Comparison of ENCODE assay signal across 1 cellular context in the genomic region with DNA sequence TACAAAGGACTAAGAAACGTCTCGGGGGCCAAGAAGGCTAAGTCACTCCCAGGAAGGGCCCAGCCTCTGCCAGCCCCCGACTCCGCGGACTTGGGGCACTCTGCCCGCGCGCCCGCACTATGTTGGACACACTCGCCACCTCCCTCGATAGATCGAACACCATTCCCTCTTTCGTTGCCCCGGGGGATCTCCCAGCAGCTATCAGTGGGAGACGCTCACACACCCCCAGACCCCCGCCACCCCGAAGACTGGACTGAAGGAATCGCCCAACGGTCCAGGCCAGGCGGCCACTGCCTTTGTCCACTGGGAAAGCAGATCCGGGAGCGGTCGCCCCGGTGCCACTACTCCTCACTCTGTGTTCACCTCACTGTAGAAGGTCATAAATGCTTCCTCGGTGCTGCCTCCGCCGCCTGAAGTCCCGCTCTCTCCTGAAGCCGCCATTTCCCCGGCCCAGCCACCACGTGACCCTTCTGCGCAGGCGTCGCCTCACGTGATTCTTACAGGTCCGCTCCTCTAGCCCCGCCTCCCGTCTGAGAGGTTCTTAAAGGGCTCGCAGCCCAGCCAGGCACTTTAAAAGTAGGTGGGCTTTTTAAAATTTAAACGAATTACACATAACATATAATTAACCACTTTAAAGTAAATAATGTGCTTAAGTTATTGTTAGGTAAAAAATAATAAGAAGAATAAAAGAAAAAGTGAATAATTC.
TF ChIP-seq lines count a peak whose summit lies in the region.

A gene with protein sequence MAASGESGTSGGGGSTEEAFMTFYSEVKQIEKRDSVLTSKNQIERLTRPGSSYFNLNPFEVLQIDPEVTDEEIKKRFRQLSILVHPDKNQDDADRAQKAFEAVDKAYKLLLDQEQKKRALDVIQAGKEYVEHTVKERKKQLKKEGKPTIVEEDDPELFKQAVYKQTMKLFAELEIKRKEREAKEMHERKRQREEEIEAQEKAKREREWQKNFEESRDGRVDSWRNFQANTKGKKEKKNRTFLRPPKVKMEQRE (minus strand): TSS at position 472 of the 706 bp plus-strand sequence. CDS start 31 bp downstream, at position 441.

TF ChIP-seq in K562, 482 proteins besides CTCF, POLR2A, EP300 and RAD21 (continued from another document and continues in another):
- TF ChIP-seq, protein P1, sequence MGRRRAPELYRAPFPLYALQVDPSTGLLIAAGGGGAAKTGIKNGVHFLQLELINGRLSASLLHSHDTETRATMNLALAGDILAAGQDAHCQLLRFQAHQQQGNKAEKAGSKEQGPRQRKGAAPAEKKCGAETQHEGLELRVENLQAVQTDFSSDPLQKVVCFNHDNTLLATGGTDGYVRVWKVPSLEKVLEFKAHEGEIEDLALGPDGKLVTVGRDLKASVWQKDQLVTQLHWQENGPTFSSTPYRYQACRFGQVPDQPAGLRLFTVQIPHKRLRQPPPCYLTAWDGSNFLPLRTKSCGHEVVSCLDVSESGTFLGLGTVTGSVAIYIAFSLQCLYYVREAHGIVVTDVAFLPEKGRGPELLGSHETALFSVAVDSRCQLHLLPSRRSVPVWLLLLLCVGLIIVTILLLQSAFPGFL (CRISPR knock-in tag; IDR thresholded peaks at IDR 0.05), result 0 out of 2 replicates have a peak, but pooled peaks have one; percentile 63
- TF ChIP-seq, protein P2, sequence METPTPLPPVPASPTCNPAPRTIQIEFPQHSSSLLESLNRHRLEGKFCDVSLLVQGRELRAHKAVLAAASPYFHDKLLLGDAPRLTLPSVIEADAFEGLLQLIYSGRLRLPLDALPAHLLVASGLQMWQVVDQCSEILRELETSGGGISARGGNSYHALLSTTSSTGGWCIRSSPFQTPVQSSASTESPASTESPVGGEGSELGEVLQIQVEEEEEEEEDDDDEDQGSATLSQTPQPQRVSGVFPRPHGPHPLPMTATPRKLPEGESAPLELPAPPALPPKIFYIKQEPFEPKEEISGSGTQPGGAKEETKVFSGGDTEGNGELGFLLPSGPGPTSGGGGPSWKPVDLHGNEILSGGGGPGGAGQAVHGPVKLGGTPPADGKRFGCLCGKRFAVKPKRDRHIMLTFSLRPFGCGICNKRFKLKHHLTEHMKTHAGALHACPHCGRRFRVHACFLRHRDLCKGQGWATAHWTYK (CRISPR knock-in tag; IDR thresholded peaks at IDR 0.05), result 0 out of 2 replicates have a peak, but pooled peaks have one; percentile 22
- TF ChIP-seq, protein P3, sequence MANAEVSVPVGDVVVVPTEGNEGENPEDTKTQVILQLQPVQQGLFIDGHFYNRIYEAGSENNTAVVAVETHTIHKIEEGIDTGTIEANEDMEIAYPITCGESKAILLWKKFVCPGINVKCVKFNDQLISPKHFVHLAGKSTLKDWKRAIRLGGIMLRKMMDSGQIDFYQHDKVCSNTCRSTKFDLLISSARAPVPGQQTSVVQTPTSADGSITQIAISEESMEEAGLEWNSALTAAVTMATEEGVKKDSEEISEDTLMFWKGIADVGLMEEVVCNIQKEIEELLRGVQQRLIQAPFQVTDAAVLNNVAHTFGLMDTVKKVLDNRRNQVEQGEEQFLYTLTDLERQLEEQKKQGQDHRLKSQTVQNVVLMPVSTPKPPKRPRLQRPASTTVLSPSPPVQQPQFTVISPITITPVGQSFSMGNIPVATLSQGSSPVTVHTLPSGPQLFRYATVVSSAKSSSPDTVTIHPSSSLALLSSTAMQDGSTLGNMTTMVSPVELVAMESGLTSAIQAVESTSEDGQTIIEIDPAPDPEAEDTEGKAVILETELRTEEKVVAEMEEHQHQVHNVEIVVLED (CRISPR knock-in tag; IDR thresholded peaks at IDR 0.05), result peak; percentile 67
- TF ChIP-seq SIN3A (IDR thresholded peaks at IDR 0.05; ENCODE audit: borderline replicate concordance in 2 of 2, control insufficient read depth in 1 of 2, low read depth in 2 of 2, low read length in 2 of 2) (peak in 1 of 2 experiments; percentile 93; a peak in 2 of 4 replicates), ZNF347 (CRISPR knock-in tag; IDR thresholded peaks at IDR 0.05; ENCODE audit: low read depth) (no peak), NFRKB (IDR thresholded peaks at IDR 0.05; ENCODE audit: low read depth) (peak; percentile 86), ZNF696 (CRISPR knock-in tag; conservative IDR thresholded peaks at IDR 0.05) (no peak), MAZ (CRISPR knock-in tag; conservative IDR thresholded peaks at IDR 0.05 in 1 of 2, IDR thresholded peaks at IDR 0.05 in 1 of 2) (peak; percentile 48 to 79; a peak in 3 of 4 replicates), KAT2B (IDR thresholded peaks at IDR 0.05; ENCODE audit: low read depth, low read length) (peak; percentile 20), PHF8 (IDR thresholded peaks at IDR 0.05; ENCODE audit: borderline replicate concordance, low read length) (peak; percentile 95), CHD2 (IDR thresholded peaks at IDR 0.05; ENCODE audit: low read depth, low read length) (0 out of 2 replicates have a peak, but pooled peaks have one; percentile 25), MEIS2 (IDR thresholded peaks at IDR 0.05; ENCODE audit: partially characterized antibody) (peak; percentile 20), ZNF668 (CRISPR knock-in tag; IDR thresholded peaks at IDR 0.05) (no peak), POLR2B (IDR thresholded peaks at IDR 0.05; ENCODE audit: low read depth, partially characterized antibody) (peak; percentile 88), NCOR1 (IDR thresholded peaks at IDR 0.05) (no peak; the same call in 1 of the 2 replicates), NCOA2 (IDR thresholded peaks at IDR 0.05; ENCODE audit: partially characterized antibody in 2 of 2) (no peak), HDAC2 (IDR thresholded peaks at IDR 0.05) (0 out of 2 replicates have a peak, but pooled peaks have one; percentile 47), SMAD1 (IDR thresholded peaks at IDR 0.05; ENCODE audit: low read depth, low read length, partially characterized antibody) (peak; percentile 54), SIN3B (IDR thresholded peaks at IDR 0.05; ENCODE audit: low read depth) (peak; percentile 99), ARID1B (IDR thresholded peaks at IDR 0.05) (peak; percentile 14; the same call in 1 of the 2 replicates), ZBTB1 (CRISPR knock-in tag; IDR thresholded peaks at IDR 0.05; ENCODE audit: borderline replicate concordance, low read depth) (0 out of 2 replicates have a peak, but pooled peaks have one; percentile 58), GABPB1 (CRISPR knock-in tag; IDR thresholded peaks at IDR 0.05) (peak; percentile 68), CEBPG (CRISPR knock-in tag; IDR thresholded peaks at IDR 0.05) (0 out of 2 replicates have a peak, but pooled peaks have one; percentile 17), CEBPG (tag; conservative IDR thresholded peaks at IDR 0.05 in 1 of 2, IDR thresholded peaks at IDR 0.05 in 1 of 2) (no peak), CC2D1A (IDR thresholded peaks at IDR 0.05) (0 out of 2 replicates have a peak, but pooled peaks have one; percentile 28), CSDE1 (IDR thresholded peaks at IDR 0.05) (0 out of 4 replicates have a peak, but pooled peaks of 1 of the 2 experiments have one; percentile 45), PHF20 (IDR thresholded peaks at IDR 0.05; ENCODE audit: partially characterized antibody) (peak; percentile 92), RAD51 (IDR thresholded peaks at IDR 0.05; ENCODE audit: borderline replicate concordance, low read depth) (peak; percentile 99), POLR2AphosphoS5 (IDR thresholded peaks at IDR 0.05; ENCODE audit: control insufficient read depth, insufficient read depth, low read depth, low read length) (peak; percentile 92; the same call in 1 of the 2 replicates), BHLHE40 (IDR thresholded peaks at IDR 0.05; ENCODE audit: low read length) (peak; percentile 99), ZNF583 (CRISPR knock-in tag; IDR thresholded peaks at IDR 0.05) (0 out of 2 replicates have a peak, but pooled peaks have one; percentile 21), NR2C2 (CRISPR knock-in tag; IDR thresholded peaks at IDR 0.05) (0 out of 2 replicates have a peak, but pooled peaks have one; percentile 31), NR2C2 (tag; IDR thresholded peaks at IDR 0.05) (peak; percentile 66), FOXM1 (IDR thresholded peaks at IDR 0.05; ENCODE audit: low read depth) (peak; percentile 77), FOXM1 (CRISPR knock-in tag; IDR thresholded peaks at IDR 0.05; ENCODE audit: low read depth) (peak; percentile 65; the same call in 1 of the 2 replicates), HDAC3 (IDR thresholded peaks at IDR 0.05; ENCODE audit: borderline replicate concordance, partially characterized antibody) (no peak), TCF3 (CRISPR knock-in tag; IDR thresholded peaks at IDR 0.05) (0 out of 2 replicates have a peak, but pooled peaks have one; percentile 28)
- TF ChIP-seq, protein P4, sequence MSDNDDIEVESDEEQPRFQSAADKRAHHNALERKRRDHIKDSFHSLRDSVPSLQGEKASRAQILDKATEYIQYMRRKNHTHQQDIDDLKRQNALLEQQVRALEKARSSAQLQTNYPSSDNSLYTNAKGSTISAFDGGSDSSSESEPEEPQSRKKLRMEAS (CRISPR knock-in tag; IDR thresholded peaks at IDR 0.05), result peak; percentile 87
- TF ChIP-seq, protein P5, sequence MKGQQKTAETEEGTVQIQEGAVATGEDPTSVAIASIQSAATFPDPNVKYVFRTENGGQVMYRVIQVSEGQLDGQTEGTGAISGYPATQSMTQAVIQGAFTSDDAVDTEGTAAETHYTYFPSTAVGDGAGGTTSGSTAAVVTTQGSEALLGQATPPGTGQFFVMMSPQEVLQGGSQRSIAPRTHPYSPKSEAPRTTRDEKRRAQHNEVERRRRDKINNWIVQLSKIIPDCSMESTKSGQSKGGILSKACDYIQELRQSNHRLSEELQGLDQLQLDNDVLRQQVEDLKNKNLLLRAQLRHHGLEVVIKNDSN (CRISPR knock-in tag; IDR thresholded peaks at IDR 0.05), result peak; percentile 99
- TF ChIP-seq, protein P6, sequence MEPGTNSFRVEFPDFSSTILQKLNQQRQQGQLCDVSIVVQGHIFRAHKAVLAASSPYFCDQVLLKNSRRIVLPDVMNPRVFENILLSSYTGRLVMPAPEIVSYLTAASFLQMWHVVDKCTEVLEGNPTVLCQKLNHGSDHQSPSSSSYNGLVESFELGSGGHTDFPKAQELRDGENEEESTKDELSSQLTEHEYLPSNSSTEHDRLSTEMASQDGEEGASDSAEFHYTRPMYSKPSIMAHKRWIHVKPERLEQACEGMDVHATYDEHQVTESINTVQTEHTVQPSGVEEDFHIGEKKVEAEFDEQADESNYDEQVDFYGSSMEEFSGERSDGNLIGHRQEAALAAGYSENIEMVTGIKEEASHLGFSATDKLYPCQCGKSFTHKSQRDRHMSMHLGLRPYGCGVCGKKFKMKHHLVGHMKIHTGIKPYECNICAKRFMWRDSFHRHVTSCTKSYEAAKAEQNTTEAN (CRISPR knock-in tag; IDR thresholded peaks at IDR 0.05), result peak; percentile 77; the same call in 1 of the 2 replicates
- TF ChIP-seq, protein P7, sequence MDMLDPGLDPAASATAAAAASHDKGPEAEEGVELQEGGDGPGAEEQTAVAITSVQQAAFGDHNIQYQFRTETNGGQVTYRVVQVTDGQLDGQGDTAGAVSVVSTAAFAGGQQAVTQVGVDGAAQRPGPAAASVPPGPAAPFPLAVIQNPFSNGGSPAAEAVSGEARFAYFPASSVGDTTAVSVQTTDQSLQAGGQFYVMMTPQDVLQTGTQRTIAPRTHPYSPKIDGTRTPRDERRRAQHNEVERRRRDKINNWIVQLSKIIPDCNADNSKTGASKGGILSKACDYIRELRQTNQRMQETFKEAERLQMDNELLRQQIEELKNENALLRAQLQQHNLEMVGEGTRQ (CRISPR knock-in tag; IDR thresholded peaks at IDR 0.05), result peak; percentile 100
- TF ChIP-seq, protein P8, sequence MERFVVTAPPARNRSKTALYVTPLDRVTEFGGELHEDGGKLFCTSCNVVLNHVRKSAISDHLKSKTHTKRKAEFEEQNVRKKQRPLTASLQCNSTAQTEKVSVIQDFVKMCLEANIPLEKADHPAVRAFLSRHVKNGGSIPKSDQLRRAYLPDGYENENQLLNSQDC (CRISPR knock-in tag; IDR thresholded peaks at IDR 0.05), result peak; percentile 38; the same call in 1 of the 2 replicates
- TF ChIP-seq, protein P9, sequence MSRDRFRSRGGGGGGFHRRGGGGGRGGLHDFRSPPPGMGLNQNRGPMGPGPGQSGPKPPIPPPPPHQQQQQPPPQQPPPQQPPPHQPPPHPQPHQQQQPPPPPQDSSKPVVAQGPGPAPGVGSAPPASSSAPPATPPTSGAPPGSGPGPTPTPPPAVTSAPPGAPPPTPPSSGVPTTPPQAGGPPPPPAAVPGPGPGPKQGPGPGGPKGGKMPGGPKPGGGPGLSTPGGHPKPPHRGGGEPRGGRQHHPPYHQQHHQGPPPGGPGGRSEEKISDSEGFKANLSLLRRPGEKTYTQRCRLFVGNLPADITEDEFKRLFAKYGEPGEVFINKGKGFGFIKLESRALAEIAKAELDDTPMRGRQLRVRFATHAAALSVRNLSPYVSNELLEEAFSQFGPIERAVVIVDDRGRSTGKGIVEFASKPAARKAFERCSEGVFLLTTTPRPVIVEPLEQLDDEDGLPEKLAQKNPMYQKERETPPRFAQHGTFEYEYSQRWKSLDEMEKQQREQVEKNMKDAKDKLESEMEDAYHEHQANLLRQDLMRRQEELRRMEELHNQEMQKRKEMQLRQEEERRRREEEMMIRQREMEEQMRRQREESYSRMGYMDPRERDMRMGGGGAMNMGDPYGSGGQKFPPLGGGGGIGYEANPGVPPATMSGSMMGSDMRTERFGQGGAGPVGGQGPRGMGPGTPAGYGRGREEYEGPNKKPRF (IDR thresholded peaks at IDR 0.05; ENCODE audit: low read depth, low read length), result no peak
- TF ChIP-seq, protein P10, sequence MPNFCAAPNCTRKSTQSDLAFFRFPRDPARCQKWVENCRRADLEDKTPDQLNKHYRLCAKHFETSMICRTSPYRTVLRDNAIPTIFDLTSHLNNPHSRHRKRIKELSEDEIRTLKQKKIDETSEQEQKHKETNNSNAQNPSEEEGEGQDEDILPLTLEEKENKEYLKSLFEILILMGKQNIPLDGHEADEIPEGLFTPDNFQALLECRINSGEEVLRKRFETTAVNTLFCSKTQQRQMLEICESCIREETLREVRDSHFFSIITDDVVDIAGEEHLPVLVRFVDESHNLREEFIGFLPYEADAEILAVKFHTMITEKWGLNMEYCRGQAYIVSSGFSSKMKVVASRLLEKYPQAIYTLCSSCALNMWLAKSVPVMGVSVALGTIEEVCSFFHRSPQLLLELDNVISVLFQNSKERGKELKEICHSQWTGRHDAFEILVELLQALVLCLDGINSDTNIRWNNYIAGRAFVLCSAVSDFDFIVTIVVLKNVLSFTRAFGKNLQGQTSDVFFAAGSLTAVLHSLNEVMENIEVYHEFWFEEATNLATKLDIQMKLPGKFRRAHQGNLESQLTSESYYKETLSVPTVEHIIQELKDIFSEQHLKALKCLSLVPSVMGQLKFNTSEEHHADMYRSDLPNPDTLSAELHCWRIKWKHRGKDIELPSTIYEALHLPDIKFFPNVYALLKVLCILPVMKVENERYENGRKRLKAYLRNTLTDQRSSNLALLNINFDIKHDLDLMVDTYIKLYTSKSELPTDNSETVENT (CRISPR knock-in tag; IDR thresholded peaks at IDR 0.05), result peak; percentile 81; the same call in 1 of the 2 replicates
- TF ChIP-seq, protein P11, sequence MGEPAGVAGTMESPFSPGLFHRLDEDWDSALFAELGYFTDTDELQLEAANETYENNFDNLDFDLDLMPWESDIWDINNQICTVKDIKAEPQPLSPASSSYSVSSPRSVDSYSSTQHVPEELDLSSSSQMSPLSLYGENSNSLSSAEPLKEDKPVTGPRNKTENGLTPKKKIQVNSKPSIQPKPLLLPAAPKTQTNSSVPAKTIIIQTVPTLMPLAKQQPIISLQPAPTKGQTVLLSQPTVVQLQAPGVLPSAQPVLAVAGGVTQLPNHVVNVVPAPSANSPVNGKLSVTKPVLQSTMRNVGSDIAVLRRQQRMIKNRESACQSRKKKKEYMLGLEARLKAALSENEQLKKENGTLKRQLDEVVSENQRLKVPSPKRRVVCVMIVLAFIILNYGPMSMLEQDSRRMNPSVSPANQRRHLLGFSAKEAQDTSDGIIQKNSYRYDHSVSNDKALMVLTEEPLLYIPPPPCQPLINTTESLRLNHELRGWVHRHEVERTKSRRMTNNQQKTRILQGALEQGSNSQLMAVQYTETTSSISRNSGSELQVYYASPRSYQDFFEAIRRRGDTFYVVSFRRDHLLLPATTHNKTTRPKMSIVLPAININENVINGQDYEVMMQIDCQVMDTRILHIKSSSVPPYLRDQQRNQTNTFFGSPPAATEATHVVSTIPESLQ (CRISPR knock-in tag; IDR thresholded peaks at IDR 0.05), result 0 out of 2 replicates have a peak, but pooled peaks have one; percentile 82
